Comparison of ENCODE assay signal across 8 cellular contexts in the genomic region with DNA sequence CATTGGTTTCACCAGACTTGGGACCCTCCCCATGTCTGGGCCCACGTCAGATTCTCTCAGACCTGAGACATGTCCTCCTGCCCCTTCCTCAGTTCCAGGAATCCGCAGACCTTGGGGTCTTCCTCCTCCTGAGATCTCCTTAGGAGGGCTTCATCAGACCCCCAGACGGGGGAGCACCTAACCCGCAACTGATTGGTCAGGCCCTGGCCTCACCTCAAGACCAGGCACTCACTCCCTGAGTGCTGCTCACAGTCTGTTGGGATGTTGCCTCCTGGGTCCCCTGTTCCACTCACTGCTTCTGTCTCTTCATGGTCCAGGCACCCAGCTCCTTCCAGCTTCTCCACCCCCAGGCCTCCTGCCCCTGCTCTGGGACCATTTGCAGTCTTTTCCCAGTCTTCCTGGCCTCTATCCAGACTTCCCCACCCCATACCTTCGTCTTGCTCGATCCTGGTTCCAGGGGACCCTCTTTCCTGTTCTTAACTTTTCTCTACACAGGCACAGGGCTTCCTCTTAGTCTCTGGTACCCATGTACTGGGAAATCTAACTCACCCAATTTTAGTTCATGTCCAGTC. TPM values are rescaled to one million over a fixed set of nuclear protein-coding genes. Genes with fewer than 3 reads are reported as not detected.
DNase-seq lines count a peak whose midpoint lies in the region; FAIRE-seq and TF ChIP-seq lines count a peak whose summit lies in the region.

No MANE protein-coding gene starts in this region.

- no peak for FAIRE-seq in kidney (lab: Jason Lieb, UNC)

- no peaks in the 10 kb centered on the region for H3K27me3 Mint-ChIP-seq in activated CD4-positive, alpha-beta T cell treated with anti-CD3 and anti-CD28 coated beads, Interleukin-2, amount 10 ng/mL, durations not matched to agents 7 days and 5 days
- no peaks in the 10 kb centered on the region for H3K27me3 Mint-ChIP-seq in activated naive CD8-positive, alpha-beta T cell

- peak overlapping the region; percentile 86 for H3K4me3 Mint-ChIP-seq in activated CD4-positive, alpha-beta T cell treated with anti-CD3 and anti-CD28 coated beads, Interleukin-2, amount 10 ng/mL, durations not matched to agents 7 days and 5 days
- H3K4me3 Mint-ChIP-seq in activated naive CD8-positive, alpha-beta T cell: peak overlapping the region; percentile 91

- WGBS in testis, 2 donors: 15 to 22% methylated on average over 5 to 6 of the region's 6 CpGs

- H3K4me1 Mint-ChIP-seq in activated CD4-positive, alpha-beta T cell treated with anti-CD3 and anti-CD28 coated beads, Interleukin-2, amount 10 ng/mL, durations not matched to agents 7 days and 5 days: peaks cover 47% of the 10 kb centered on the region
- H3K4me1 Mint-ChIP-seq in activated naive CD8-positive, alpha-beta T cell (ENCODE audit: low read depth): peaks cover 48% of the 10 kb centered on the region

- H3K9me3 ChIP-seq in kidney (ENCODE audit: control insufficient read depth in 1 of 2, low read length in 2 of 2) (no peaks in the 10 kb centered on the region), testis (no peaks in the 10 kb centered on the region)

- POLR2A ChIA-PET in activated CD4-positive, alpha-beta T cell treated with anti-CD3 and anti-CD28 coated beads, Interleukin-2, amount 10 ng/mL, durations not matched to agents 7 days and 5 days (lab: Charles Lee): no interaction called here

- H3K36me3 Mint-ChIP-seq in activated CD4-positive, alpha-beta T cell treated with anti-CD3 and anti-CD28 coated beads, Interleukin-2, amount 10 ng/mL, durations not matched to agents 7 days and 5 days (ENCODE audit: low read depth): peaks cover 4% of the 10 kb centered on the region
- peaks cover 3% of the 10 kb centered on the region for H3K36me3 Mint-ChIP-seq in activated naive CD8-positive, alpha-beta T cell

- H3K4me3 ChIP-seq in kidney (ENCODE audit: low read length in 2 of 2) (peak overlapping the region; percentile 79 to 86), testis (peak overlapping the region; percentile 75 to 83)

- CTCF ChIA-PET in activated CD4-positive, alpha-beta T cell treated with anti-CD3 and anti-CD28 coated beads, Interleukin-2, amount 10 ng/mL, durations not matched to agents 7 days and 5 days (lab: Charles Lee): no interaction called here

- H3K36me3 ChIP-seq in kidney (ENCODE audit: control insufficient read depth in 1 of 2, insufficient read depth in 2 of 2, low read length in 2 of 2) (no peaks in the 10 kb centered on the region), testis (ENCODE audit: low read depth, missing control alignments) (no peaks in the 10 kb centered on the region)

- H3K27ac Mint-ChIP-seq in activated CD4-positive, alpha-beta T cell treated with anti-CD3 and anti-CD28 coated beads, Interleukin-2, amount 10 ng/mL, durations not matched to agents 7 days and 5 days: peak overlapping the region; percentile 83
- peak overlapping the region; percentile 87 for H3K27ac Mint-ChIP-seq in activated naive CD8-positive, alpha-beta T cell

- no peak for TF ChIP-seq POLR2A in testis (IDR thresholded peaks at IDR 0.05)

- peak overlapping the region; percentile 30 to 73 for H3K9ac ChIP-seq in kidney (ENCODE audit: low read length in 2 of 2)

- H3K4me1 ChIP-seq in kidney (ENCODE audit: control insufficient read depth in 1 of 2, insufficient read depth in 1 of 2, low read depth in 1 of 2, low read length in 2 of 2) (peaks cover 10 to 20% of the 10 kb centered on the region in 2 donors), testis (peaks cover 24% of the 10 kb centered on the region)

- DNase-seq in activated CD4-positive, alpha-beta T cell treated with anti-CD3 and anti-CD28 coated beads, Interleukin-2, amount 10 ng/mL, durations not matched to agents 7 days and 5 days: no peak
- no peak for DNase-seq in activated CD4-positive, alpha-beta T cell treated with anti-CD3 and anti-CD28 coated beads, Interleukin-2, amount 50 U/mL, for 48 hours
- DNase-seq in kidney (no peak), testis (no peak), hepatic stellate cell (ENCODE audit: low spot score) (no peak), NCI-H1105 (lab: John Stamatoyannopoulos, UW) (no peak), DMS153 (lab: John Stamatoyannopoulos, UW) (no peak)

- no peaks in the 10 kb centered on the region for H3K9me3 Mint-ChIP-seq in activated CD4-positive, alpha-beta T cell treated with anti-CD3 and anti-CD28 coated beads, Interleukin-2, amount 10 ng/mL, durations not matched to agents 7 days and 5 days
- no peaks in the 10 kb centered on the region for H3K9me3 Mint-ChIP-seq in activated naive CD8-positive, alpha-beta T cell (ENCODE audit: low read depth)

- intact Hi-C loops in kidney (cut with DNase I) (no loop called here), testis (cut with DNase I; ENCODE audit: low total_unique reads) (no loop called here)

- no peaks in the 10 kb centered on the region for H3K27me3 ChIP-seq in testis

- TF ChIP-seq CTCF in kidney (IDR thresholded peaks at IDR 0.05; ENCODE audit: borderline replicate concordance, extremely low read depth, insufficient read depth) (no peak), testis (IDR thresholded peaks at IDR 0.05) (no peak)

- H3K27ac ChIP-seq in kidney (ENCODE audit: low read depth in 2 of 2, low read length in 2 of 2) (no peak overlapping the region), testis (no peak overlapping the region)

RNA-seq across cellular contexts. Expression of gene GID4, which starts 1.2 kb away (rescaled TPM):
- 1 to 10 TPM; 8.6 to 8.8 TPM for total RNA-seq in activated CD4-positive, alpha-beta T cell treated with anti-CD3 and anti-CD28 coated beads, Interleukin-2, amount 10 ng/mL, durations not matched to agents 7 days and 5 days
- 8.7 TPM for total RNA-seq in kidney
- polyA plus RNA-seq in kidney (ENCODE audit: insufficient read depth, low read depth, low replicate concordance): 3.4 TPM
- 10 to 100 TPM; 28.6 to 36.1 TPM for total RNA-seq in testis
- polyA plus RNA-seq in testis (ENCODE audit: insufficient read depth, low read depth, low replicate concordance): 88.3 TPM

RNA-seq across cellular contexts. Expression of gene ATPAF2, which starts 1.4 kb away (rescaled TPM):
- total RNA-seq in activated CD4-positive, alpha-beta T cell treated with anti-CD3 and anti-CD28 coated beads, Interleukin-2, amount 10 ng/mL, durations not matched to agents 7 days and 5 days: 10 to 100 TPM; 27.0 to 32.4 TPM
- 27.0 TPM for total RNA-seq in kidney
- 52.1 TPM for polyA plus RNA-seq in kidney (ENCODE audit: insufficient read depth, low read depth, low replicate concordance)
- 10 to 100 TPM; 42.6 to 63.3 TPM for total RNA-seq in testis
- 59.9 TPM for polyA plus RNA-seq in testis (ENCODE audit: insufficient read depth, low read depth, low replicate concordance)

RNA-seq across cellular contexts. Expression of gene DRG2, which starts 47.4 kb away (rescaled TPM):
- total RNA-seq in activated CD4-positive, alpha-beta T cell treated with anti-CD3 and anti-CD28 coated beads, Interleukin-2, amount 10 ng/mL, durations not matched to agents 7 days and 5 days: 10 to 100 TPM; 45.9 to 52.2 TPM
- 39.2 TPM for total RNA-seq in kidney
- 49.3 TPM for polyA plus RNA-seq in kidney (ENCODE audit: insufficient read depth, low read depth, low replicate concordance)
- total RNA-seq in testis: 10 to 100 TPM; 42.9 to 43.1 TPM
- polyA plus RNA-seq in testis (ENCODE audit: insufficient read depth, low read depth, low replicate concordance): 26.0 TPM
